1 cellular context compared by ENCODE assay signal in the genomic region with DNA sequence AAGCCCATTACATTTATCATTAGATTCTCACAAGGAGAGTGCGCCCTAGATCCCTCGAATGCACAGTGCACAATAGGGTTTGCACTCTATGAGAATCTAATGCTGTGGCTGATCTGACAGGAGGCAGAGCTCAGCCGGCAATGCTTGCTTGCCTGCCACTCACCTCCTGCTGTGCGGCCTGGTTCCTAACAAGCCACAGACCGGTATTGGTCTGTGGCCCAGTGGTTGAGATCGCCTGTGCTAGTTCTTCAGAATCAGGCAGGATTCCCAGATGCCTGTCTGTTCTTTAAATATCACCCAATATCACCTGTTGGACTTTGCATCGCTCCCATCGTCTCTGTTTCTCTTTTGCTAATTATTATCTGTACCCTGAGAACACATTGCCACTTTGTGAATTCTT.
TF ChIP-seq lines count a peak whose summit lies in the region.

No MANE protein-coding gene starts in this region.

TF ChIP-seq in GM23338, 12 proteins besides CTCF, POLR2A, EP300 and RAD21 (continued from another document):
- TF ChIP-seq, protein P1, sequence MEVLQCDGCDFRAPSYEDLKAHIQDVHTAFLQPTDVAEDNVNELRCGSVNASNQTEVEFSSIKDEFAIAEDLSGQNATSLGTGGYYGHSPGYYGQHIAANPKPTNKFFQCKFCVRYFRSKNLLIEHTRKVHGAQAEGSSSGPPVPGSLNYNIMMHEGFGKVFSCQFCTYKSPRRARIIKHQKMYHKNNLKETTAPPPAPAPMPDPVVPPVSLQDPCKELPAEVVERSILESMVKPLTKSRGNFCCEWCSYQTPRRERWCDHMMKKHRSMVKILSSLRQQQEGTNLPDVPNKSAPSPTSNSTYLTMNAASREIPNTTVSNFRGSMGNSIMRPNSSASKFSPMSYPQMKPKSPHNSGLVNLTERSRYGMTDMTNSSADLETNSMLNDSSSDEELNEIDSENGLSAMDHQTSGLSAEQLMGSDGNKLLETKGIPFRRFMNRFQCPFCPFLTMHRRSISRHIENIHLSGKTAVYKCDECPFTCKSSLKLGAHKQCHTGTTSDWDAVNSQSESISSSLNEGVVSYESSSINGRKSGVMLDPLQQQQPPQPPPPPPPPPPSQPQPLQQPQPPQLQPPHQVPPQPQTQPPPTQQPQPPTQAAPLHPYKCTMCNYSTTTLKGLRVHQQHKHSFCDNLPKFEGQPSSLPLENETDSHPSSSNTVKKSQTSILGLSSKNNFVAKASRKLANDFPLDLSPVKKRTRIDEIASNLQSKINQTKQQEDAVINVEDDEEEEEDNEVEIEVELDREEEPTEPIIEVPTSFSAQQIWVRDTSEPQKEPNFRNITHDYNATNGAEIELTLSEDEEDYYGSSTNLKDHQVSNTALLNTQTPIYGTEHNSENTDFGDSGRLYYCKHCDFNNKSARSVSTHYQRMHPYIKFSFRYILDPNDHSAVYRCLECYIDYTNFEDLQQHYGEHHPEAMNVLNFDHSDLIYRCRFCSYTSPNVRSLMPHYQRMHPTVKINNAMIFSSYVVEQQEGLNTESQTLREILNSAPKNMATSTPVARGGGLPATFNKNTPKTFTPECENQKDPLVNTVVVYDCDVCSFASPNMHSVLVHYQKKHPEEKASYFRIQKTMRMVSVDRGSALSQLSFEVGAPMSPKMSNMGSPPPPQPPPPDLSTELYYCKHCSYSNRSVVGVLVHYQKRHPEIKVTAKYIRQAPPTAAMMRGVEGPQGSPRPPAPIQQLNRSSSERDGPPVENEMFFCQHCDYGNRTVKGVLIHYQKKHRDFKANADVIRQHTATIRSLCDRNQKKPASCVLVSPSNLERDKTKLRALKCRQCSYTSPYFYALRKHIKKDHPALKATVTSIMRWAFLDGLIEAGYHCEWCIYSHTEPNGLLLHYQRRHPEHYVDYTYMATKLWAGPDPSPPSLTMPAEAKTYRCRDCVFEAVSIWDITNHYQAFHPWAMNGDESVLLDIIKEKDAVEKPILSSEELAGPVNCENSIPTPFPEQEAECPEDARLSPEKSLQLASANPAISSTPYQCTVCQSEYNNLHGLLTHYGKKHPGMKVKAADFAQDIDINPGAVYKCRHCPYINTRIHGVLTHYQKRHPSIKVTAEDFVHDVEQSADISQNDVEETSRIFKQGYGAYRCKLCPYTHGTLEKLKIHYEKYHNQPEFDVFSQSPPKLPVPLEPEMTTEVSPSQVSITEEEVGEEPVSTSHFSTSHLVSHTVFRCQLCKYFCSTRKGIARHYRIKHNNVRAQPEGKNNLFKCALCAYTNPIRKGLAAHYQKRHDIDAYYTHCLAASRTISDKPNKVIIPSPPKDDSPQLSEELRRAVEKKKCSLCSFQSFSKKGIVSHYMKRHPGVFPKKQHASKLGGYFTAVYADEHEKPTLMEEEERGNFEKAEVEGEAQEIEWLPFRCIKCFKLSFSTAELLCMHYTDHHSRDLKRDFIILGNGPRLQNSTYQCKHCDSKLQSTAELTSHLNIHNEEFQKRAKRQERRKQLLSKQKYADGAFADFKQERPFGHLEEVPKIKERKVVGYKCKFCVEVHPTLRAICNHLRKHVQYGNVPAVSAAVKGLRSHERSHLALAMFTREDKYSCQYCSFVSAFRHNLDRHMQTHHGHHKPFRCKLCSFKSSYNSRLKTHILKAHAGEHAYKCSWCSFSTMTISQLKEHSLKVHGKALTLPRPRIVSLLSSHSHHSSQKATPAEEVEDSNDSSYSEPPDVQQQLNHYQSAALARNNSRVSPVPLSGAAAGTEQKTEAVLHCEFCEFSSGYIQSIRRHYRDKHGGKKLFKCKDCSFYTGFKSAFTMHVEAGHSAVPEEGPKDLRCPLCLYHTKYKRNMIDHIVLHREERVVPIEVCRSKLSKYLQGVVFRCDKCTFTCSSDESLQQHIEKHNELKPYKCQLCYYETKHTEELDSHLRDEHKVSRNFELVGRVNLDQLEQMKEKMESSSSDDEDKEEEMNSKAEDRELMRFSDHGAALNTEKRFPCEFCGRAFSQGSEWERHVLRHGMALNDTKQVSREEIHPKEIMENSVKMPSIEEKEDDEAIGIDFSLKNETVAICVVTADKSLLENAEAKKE (CRISPR knock-in tag; IDR thresholded peaks at IDR 0.05) = no peak
- TF ChIP-seq NANOG (IDR thresholded peaks at IDR 0.05; ENCODE audit: borderline replicate concordance) = no peak
TF ChIP-seq in GM23338: peak in this region for 0.
